In genomic region chr1:225602590-225603206, GRCh38 we compare ENCODE assay signal across 1 cellular context.
TF ChIP-seq lines count a peak whose summit lies in the region.

No MANE protein-coding gene starts in this region.

TF ChIP-seq in HepG2, 621 proteins besides CTCF, POLR2A, EP300 and RAD21 (continued from another document):
- TF ChIP-seq ZNF407 (CRISPR knock-in tag; IDR thresholded peaks at IDR 0.05; ENCODE audit: not compliant biosample characterization) (no peak), ZNF256 (CRISPR knock-in tag; conservative IDR thresholded peaks at IDR 0.05) (no peak), PRPF4 (IDR thresholded peaks at IDR 0.05; ENCODE audit: low read depth, low read length, poor library complexity, severe bottlenecking) (no peak), ZNF775 (CRISPR knock-in tag; IDR thresholded peaks at IDR 0.05; ENCODE audit: borderline replicate concordance) (no peak), ATF7 (IDR thresholded peaks at IDR 0.05) (peak; percentile 95), ATF7 (CRISPR knock-in tag; IDR thresholded peaks at IDR 0.05) (no peak), DPF2 (CRISPR knock-in tag; IDR thresholded peaks at IDR 0.05; ENCODE audit: borderline replicate concordance, low read depth) (no peak), ZNF879 (CRISPR knock-in tag; IDR thresholded peaks at IDR 0.05) (no peak), ZFX (CRISPR knock-in tag; IDR thresholded peaks at IDR 0.05; ENCODE audit: low read depth) (no peak), ZSCAN22 (CRISPR knock-in tag; IDR thresholded peaks at IDR 0.05) (no peak), ZNF557 (CRISPR knock-in tag; IDR thresholded peaks at IDR 0.05) (no peak), CREB1 (IDR thresholded peaks at IDR 0.05) (peak; percentile 75), CREB1 (CRISPR knock-in tag; IDR thresholded peaks at IDR 0.05) (no peak)
- TF ChIP-seq, protein P1, sequence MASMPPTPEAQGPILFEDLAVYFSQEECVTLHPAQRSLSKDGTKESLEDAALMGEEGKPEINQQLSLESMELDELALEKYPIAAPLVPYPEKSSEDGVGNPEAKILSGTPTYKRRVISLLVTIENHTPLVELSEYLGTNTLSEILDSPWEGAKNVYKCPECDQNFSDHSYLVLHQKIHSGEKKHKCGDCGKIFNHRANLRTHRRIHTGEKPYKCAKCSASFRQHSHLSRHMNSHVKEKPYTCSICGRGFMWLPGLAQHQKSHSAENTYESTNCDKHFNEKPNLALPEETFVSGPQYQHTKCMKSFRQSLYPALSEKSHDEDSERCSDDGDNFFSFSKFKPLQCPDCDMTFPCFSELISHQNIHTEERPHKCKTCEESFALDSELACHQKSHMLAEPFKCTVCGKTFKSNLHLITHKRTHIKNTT (CRISPR knock-in tag; IDR thresholded peaks at IDR 0.05), result no peak
- TF ChIP-seq, protein P2, sequence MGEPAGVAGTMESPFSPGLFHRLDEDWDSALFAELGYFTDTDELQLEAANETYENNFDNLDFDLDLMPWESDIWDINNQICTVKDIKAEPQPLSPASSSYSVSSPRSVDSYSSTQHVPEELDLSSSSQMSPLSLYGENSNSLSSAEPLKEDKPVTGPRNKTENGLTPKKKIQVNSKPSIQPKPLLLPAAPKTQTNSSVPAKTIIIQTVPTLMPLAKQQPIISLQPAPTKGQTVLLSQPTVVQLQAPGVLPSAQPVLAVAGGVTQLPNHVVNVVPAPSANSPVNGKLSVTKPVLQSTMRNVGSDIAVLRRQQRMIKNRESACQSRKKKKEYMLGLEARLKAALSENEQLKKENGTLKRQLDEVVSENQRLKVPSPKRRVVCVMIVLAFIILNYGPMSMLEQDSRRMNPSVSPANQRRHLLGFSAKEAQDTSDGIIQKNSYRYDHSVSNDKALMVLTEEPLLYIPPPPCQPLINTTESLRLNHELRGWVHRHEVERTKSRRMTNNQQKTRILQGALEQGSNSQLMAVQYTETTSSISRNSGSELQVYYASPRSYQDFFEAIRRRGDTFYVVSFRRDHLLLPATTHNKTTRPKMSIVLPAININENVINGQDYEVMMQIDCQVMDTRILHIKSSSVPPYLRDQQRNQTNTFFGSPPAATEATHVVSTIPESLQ (CRISPR knock-in tag; conservative IDR thresholded peaks at IDR 0.05), result no peak
